In the genomic region with DNA sequence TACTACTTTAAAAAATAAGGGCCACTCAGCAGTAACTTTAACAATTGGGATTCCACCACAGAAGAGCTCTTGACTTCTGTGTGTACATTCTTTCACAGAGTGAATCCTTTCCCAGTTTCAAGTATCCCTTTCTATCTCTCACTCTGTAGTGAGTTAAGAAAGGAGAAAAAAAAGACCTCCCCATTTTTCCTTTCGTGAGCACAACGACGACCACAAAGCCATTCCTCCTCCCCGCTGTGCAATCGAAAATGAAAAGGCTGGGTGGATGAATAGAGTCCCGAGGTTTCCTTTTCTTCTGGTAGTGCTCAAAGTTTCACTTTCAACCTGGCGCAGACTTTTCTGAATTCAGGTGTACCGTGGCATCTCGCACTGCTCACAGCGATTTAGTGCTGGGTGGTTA, we compare ENCODE assay signal across 10 cellular contexts. TPM values are rescaled to one million over a fixed set of nuclear protein-coding genes. Genes with fewer than 3 reads are reported as not detected.
DNase-seq lines count a peak whose midpoint lies in the region; ATAC-seq and TF ChIP-seq lines count a peak whose summit lies in the region.
"Had no signal": no experiment of that assay in that cellular context is flagged by ENCODE, and none has a peak within 500 bp of the region (broad histone marks: within the 10 kb centered on the region; RNA-seq: fewer than 3 reads in every experiment).

No MANE protein-coding gene starts in this region.

- peak overlapping the region; percentile 18 for H3K4me3 Mint-ChIP-seq in neural progenitor cell

- H3K9me3 Mint-ChIP-seq in neural progenitor cell, result no peaks in the 10 kb centered on the region
- H3K9me3 Mint-ChIP-seq: IgD-negative memory B cell had no signal

- H3K27ac Mint-ChIP-seq in neural progenitor cell, result no peak overlapping the region

- H3K4me3 ChIP-seq in neural progenitor cell (peak overlapping the region; percentile 13), A673 (ENCODE audit: low read depth, low read length, poor library complexity, severe bottlenecking) (no peak overlapping the region)

- in situ Hi-C loops in ACHN (cut with HindIII; ENCODE audit: low pct_ligation_motif_present, low pct_unique_long_range_greater_than_20kb, low sequenced_read_pairs), result no loop called here

- H3K36me3 Mint-ChIP-seq in neural progenitor cell, result peaks cover 14% of the 10 kb centered on the region
- H3K36me3 Mint-ChIP-seq: IgD-negative memory B cell had no signal

- H3K36me3 ChIP-seq in neural progenitor cell (no peaks in the 10 kb centered on the region), A673 (ENCODE audit: insufficient read depth, low read length, poor library complexity, severe bottlenecking) (no peaks in the 10 kb centered on the region)

- no peaks in the 10 kb centered on the region for H3F3A ChIP-seq in neural progenitor cell (ENCODE audit: low read depth)

- H3K4me1 ChIP-seq in neural progenitor cell (peaks cover 8% of the 10 kb centered on the region), A673 (ENCODE audit: insufficient read depth, low read length, poor library complexity, severe bottlenecking) (no peaks in the 10 kb centered on the region)

- TF ChIP-seq CTCF in neural progenitor cell (IDR thresholded peaks at IDR 0.05) (no peak), A673 (conservative IDR thresholded peaks at IDR 0.05; ENCODE audit: low read depth, low read length) (no peak)

- CTCF ChIA-PET in A673 (lab: Charles Lee), result no interaction called here

- H3K4me2 ChIP-seq in neural progenitor cell, result peak overlapping the region; percentile 45

- H3K27me3 Mint-ChIP-seq in neural progenitor cell (ENCODE audit: insufficient read depth, low read depth), result no peaks in the 10 kb centered on the region
- H3K27me3 Mint-ChIP-seq: IgD-negative memory B cell had no signal

- peaks cover 4% of the 10 kb centered on the region for H3K4me1 Mint-ChIP-seq in neural progenitor cell

- no TSS peak for BruUV-seq in A673 (replicated peaks; lab: Mats Ljungman, UMichigan)

- H3K79me2 ChIP-seq in neural progenitor cell (ENCODE audit: low read depth), result no peaks in the 10 kb centered on the region

- ATAC-seq in GM18909 (IDR thresholded peaks at IDR 0.05; ENCODE audit: poor library complexity, unreplicated experiment), result peak; percentile 92
- ATAC-seq in HG02763 (IDR thresholded peaks at IDR 0.05; ENCODE audit: unreplicated experiment), result peak; percentile 79
- no peak for ATAC-seq in GM21723 (IDR thresholded peaks at IDR 0.05; ENCODE audit: unreplicated experiment)

- H3K9me3 ChIP-seq in neural progenitor cell (ENCODE audit: low read depth) (no peaks in the 10 kb centered on the region), A673 (ENCODE audit: low read depth, low read length, poor library complexity, severe bottlenecking) (no peaks in the 10 kb centered on the region)

- H3K27me3 ChIP-seq in neural progenitor cell (no peaks in the 10 kb centered on the region), A673 (replicated peaks; ENCODE audit: insufficient read depth, low read depth, low read length, poor library complexity) (no peaks in the 10 kb centered on the region)

- intact Hi-C loops in A673 (cut with micrococcal nuclease; ENCODE audit: unreplicated experiment), result no loop called here

- POLR2A ChIA-PET in A673 (lab: Charles Lee; ENCODE audit: low non-redundant PET), result no interaction called here

- H2AFZ ChIP-seq in neural progenitor cell (replicated peaks), result no peak overlapping the region

- peak; percentile 43 for DNase-seq in activated CD8-positive, alpha-beta memory T cell treated with anti-CD3 and anti-CD28 coated beads, Interleukin-2, amount 50 U/mL, for 48 hours
- DNase-seq in neural progenitor cell (ENCODE audit: low spot score) (peak; percentile 47), ACHN (no peak), A673 (ENCODE audit: low spot score) (no peak), germinal center (ENCODE audit: low spot score) (no peak)
- DNase-seq: DMS153 had no signal

- no peaks in the 10 kb centered on the region for H4K20me1 ChIP-seq in neural progenitor cell (ENCODE audit: low read depth)

- H3K9ac ChIP-seq in neural progenitor cell, result no peak overlapping the region

- H3K27ac ChIP-seq in neural progenitor cell, result no peak overlapping the region
- H3K27ac ChIP-seq in A673 (ENCODE audit: low read depth, low read length, poor library complexity, severe bottlenecking), result no peak overlapping the region

RNA-seq across cellular contexts. Expression of a gene that starts 58.0 kb away (rescaled TPM):
- total RNA-seq in neural progenitor cell (ENCODE audit: low replicate concordance) (20.0 and 28.0 TPM in 2 replicates), A673 (2021) (10.6 and 12.0 TPM in 2 replicates)

Comparison
In these comparisons a context has a peak if more than half of its experiments do, and no peak if none do; other contexts are left out.
1. DNase-seq: peak in activated CD8-positive, alpha-beta memory T cell treated with anti-CD3 and anti-CD28 coated beads, Interleukin-2, amount 50 U/mL, for 48 hours (single experiment) and neural progenitor cell (single experiment); none in ACHN (single experiment), A673 (single experiment) and germinal center (single experiment).